ENCODE assay signal across 1 cellular context in the genomic region with DNA sequence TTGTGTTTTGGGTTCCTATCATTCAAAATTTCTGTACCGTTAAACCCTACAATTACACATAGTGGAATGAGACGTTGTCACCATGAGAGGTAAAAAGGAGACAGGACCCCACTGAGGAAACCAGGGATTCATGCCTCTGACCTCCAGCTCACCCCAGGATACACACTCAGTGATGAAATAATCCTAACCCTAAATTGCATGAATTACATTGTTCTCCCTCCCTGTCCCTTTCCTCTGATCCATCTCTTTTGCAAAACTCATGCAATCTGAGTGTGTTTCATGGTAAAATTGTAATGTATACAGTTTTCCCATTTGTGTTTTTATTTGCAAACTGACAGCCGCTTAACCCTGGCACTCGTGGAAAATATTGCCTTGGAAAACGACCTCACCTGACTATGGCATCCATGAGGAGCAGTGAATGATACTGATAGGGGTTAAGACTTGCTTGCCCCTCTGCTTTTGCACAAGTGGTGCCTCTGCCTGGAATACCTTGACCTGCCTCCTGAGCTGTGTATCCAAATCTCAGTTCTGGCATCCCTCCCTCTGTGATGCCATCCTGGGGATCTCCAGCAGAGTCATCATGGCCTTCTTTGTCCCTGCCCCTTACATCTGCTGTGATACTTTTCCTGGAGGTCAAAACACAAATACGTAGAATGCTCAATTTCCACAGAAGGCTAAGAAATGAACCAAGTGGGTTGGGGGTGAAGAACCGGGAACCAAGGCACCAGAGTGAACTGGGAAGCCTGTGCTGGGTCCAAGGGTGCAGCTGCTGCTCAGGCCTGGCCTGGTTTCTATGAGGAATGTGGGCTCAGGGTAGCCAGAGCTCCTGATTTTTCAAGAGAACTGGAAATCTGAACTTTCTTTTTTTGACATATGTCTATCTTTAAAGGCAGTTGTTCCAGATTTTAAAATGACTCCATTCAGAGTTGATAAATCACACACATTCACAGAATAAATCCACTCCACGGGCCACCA.
TF ChIP-seq lines count a peak whose summit lies in the region.

No MANE protein-coding gene starts in this region.

TF ChIP-seq in IMR-90, 13 proteins besides CTCF, POLR2A, EP300 and RAD21:
- TF ChIP-seq FOS (IDR thresholded peaks at IDR 0.05; ENCODE audit: low read depth, low read length) (no peak), MXI1 (IDR thresholded peaks at IDR 0.05; ENCODE audit: borderline replicate concordance, low read depth, low read length) (no peak), MAFK (IDR thresholded peaks at IDR 0.05; ENCODE audit: low read depth, low read length) (no peak), MAZ (IDR thresholded peaks at IDR 0.05; ENCODE audit: borderline replicate concordance, low read depth, low read length) (no peak), CHD1 (IDR thresholded peaks at IDR 0.05; ENCODE audit: low read depth, low read length) (no peak)
- TF ChIP-seq, protein P1, sequence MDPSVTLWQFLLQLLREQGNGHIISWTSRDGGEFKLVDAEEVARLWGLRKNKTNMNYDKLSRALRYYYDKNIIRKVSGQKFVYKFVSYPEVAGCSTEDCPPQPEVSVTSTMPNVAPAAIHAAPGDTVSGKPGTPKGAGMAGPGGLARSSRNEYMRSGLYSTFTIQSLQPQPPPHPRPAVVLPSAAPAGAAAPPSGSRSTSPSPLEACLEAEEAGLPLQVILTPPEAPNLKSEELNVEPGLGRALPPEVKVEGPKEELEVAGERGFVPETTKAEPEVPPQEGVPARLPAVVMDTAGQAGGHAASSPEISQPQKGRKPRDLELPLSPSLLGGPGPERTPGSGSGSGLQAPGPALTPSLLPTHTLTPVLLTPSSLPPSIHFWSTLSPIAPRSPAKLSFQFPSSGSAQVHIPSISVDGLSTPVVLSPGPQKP (IDR thresholded peaks at IDR 0.05; ENCODE audit: borderline replicate concordance, low read depth, low read length), result no peak
